ENCODE assay signal across 8 cellular contexts in genomic region chr1:109984456-109985250, GRCh38. TPM values are rescaled to one million over a fixed set of nuclear protein-coding genes. Genes with fewer than 3 reads are reported as not detected.
DNase-seq lines count a peak whose midpoint lies in the region; ATAC-seq and TF ChIP-seq lines count a peak whose summit lies in the region.

Gene AHCYL1, plus strand, starts transcription at chr1:109984765. Its CDS starts 288 bp downstream, at chr1:109985053.

- peak; percentile 85 for TF ChIP-seq EP300 in ovary (IDR thresholded peaks at IDR 0.05)

- TF ChIP-seq POLR2A in ovary (IDR thresholded peaks at IDR 0.05) (peak; percentile 99), thyroid gland (IDR thresholded peaks at IDR 0.05) (peak; percentile 90 to 99)

- H3K27ac Mint-ChIP-seq in activated naive CD8-positive, alpha-beta T cell treated with anti-CD3 and anti-CD28 coated beads, Interleukin-2, amount 10 ng/mL, durations not matched to agents 7 days and 5 days = peak within 1 kb of the TSS; percentile 95

- H3K36me3 ChIP-seq in SU-DHL-6 (ENCODE audit: low read length) (no peaks in the 10 kb centered on the region; the same call in 1 of the 2 replicates), ovary (no peaks in the 10 kb centered on the region), thyroid gland (no peaks in the 10 kb centered on the region)

- H3K36me3 Mint-ChIP-seq in activated naive CD8-positive, alpha-beta T cell treated with anti-CD3 and anti-CD28 coated beads, Interleukin-2, amount 10 ng/mL, durations not matched to agents 7 days and 5 days = peaks cover 4% of the 10 kb centered on the region

- H3F3A ChIP-seq in SU-DHL-6 (ENCODE audit: insufficient read depth) = 0 out of 2 replicates have a peak, but pooled peaks cover 4% of the 10 kb centered on the region

- TF ChIP-seq CTCF in GM12873 (IDR thresholded peaks at IDR 0.05; ENCODE audit: insufficient read depth, low read depth, low read length, missing control alignments) (peak; percentile 97), SU-DHL-6 (IDR thresholded peaks at IDR 0.05; ENCODE audit: insufficient read depth, low read length, poor library complexity, severe bottlenecking) (peak; percentile 83), ovary (IDR thresholded peaks at IDR 0.05) (peak; percentile 96 to 99 (median 99)), thyroid gland (IDR thresholded peaks at IDR 0.05) (peak; percentile 91 to 99 (median 97))

- H3K9ac ChIP-seq in SU-DHL-6 (ENCODE audit: low read length) = peak within 1 kb of the TSS; percentile 94

- peaks cover 2% of the 10 kb centered on the region for H3K27me3 Mint-ChIP-seq in activated naive CD8-positive, alpha-beta T cell treated with anti-CD3 and anti-CD28 coated beads, Interleukin-2, amount 10 ng/mL, durations not matched to agents 7 days and 5 days

- no peaks in the 10 kb centered on the region for H3K9me3 Mint-ChIP-seq in activated naive CD8-positive, alpha-beta T cell treated with anti-CD3 and anti-CD28 coated beads, Interleukin-2, amount 10 ng/mL, durations not matched to agents 7 days and 5 days

- H3K4me3 ChIP-seq in SU-DHL-6 (ENCODE audit: insufficient read depth, low read length, poor library complexity, severe bottlenecking) = peak within 1 kb of the TSS; percentile 62
- peak within 1 kb of the TSS; percentile 71 for H3K4me3 ChIP-seq in ovary
- H3K4me3 ChIP-seq in thyroid gland (replicated peaks in 1 of 3) = peak within 1 kb of the TSS; percentile 42 to 77 (median 68)

- peak; percentile 98 for ATAC-seq in HG02759 (IDR thresholded peaks at IDR 0.05; ENCODE audit: unreplicated experiment)
- peak; percentile 98 for ATAC-seq in activated naive CD8-positive, alpha-beta T cell treated with anti-CD3 and anti-CD28 coated beads, Interleukin-2, amount 10 ng/mL, durations not matched to agents 7 days and 5 days (ENCODE audit: low read depth)

- H3K27me3 ChIP-seq in SU-DHL-6 (ENCODE audit: low read length) (no peaks in the 10 kb centered on the region), ovary (no peaks in the 10 kb centered on the region), thyroid gland (no peaks in the 10 kb centered on the region)

- 0 to 1% (median 1%) methylated on average over 75 to 79 of the region's 79 CpGs for WGBS in ovary, 3 donors
- WGBS in thyroid gland, 2 donors = 0% methylated on average over 7 to 17 of the region's 79 CpGs

- H3K4me1 ChIP-seq in ovary (ENCODE audit: insufficient read depth) (peaks cover 11% of the 10 kb centered on the region), thyroid gland (peaks cover 25 to 39% of the 10 kb centered on the region in 2 donors)

- H3K9me3 ChIP-seq in SU-DHL-6 (ENCODE audit: insufficient read depth, low read length) (no peaks in the 10 kb centered on the region), ovary (no peaks in the 10 kb centered on the region), thyroid gland (no peaks in the 10 kb centered on the region)

- peak within 1 kb of the TSS; percentile 75 for H3K4me2 ChIP-seq in SU-DHL-6 (ENCODE audit: low read depth, low read length, poor library complexity, severe bottlenecking)

- POLR2A ChIA-PET in activated naive CD8-positive, alpha-beta T cell treated with anti-CD3 and anti-CD28 coated beads, Interleukin-2, amount 10 ng/mL, durations not matched to agents 7 days and 5 days (lab: Charles Lee) = interaction anchor here (0.6 to 2.8 kb wide), 18 partner anchors 23 to 438 kb away, joined by 3 to 34 read pairs (median 4); partner anchors contain the start of genes GNAI3 and STRIP1

- H3K79me2 ChIP-seq in SU-DHL-6 (ENCODE audit: insufficient read depth, low read length) = peaks cover 27% of the 10 kb centered on the region

- no peaks in the 10 kb centered on the region for H3K9me2 ChIP-seq in SU-DHL-6 (replicated peaks; ENCODE audit: insufficient read depth, low read length)

- no peaks in the 10 kb centered on the region for H4K20me1 ChIP-seq in SU-DHL-6 (ENCODE audit: low read depth, low read length)

- peak within 1 kb of the TSS; percentile 88 for H2AFZ ChIP-seq in SU-DHL-6 (ENCODE audit: low read depth, low read length, severe bottlenecking)

- peak; percentile 99 for DNase-seq in NCI-H128 (lab: John Stamatoyannopoulos, UW; ENCODE audit: unreplicated experiment)
- peak; percentile 98 for DNase-seq in activated naive CD8-positive, alpha-beta T cell treated with anti-CD3 and anti-CD28 coated beads, Interleukin-2, amount 10 ng/mL, durations not matched to agents 7 days and 5 days
- DNase-seq in head of caudate nucleus = peak; percentile 99 to 100 (median 100)
- peak; percentile 99 to 100 (median 100) for DNase-seq in ovary
- peak; percentile 100 for DNase-seq in thyroid gland

- H3K27ac ChIP-seq in SU-DHL-6 (ENCODE audit: low read depth, low read length) (no peak within 1 kb of the TSS; the same call in 1 of the 2 replicates), ovary (peak within 1 kb of the TSS; percentile 92 to 95), thyroid gland (peak within 1 kb of the TSS; percentile 93 to 98 (median 97))

- peaks cover 29% of the 10 kb centered on the region for H3K4me1 Mint-ChIP-seq in activated naive CD8-positive, alpha-beta T cell treated with anti-CD3 and anti-CD28 coated beads, Interleukin-2, amount 10 ng/mL, durations not matched to agents 7 days and 5 days

- peak within 1 kb of the TSS; percentile 98 for H3K4me3 Mint-ChIP-seq in activated naive CD8-positive, alpha-beta T cell treated with anti-CD3 and anti-CD28 coated beads, Interleukin-2, amount 10 ng/mL, durations not matched to agents 7 days and 5 days

- intact Hi-C loops in head of caudate nucleus (cut with DNase I) = loop anchor here (1.0 to 10.0 kb wide), 4 partner anchors 70 to 440 kb away; partner anchors contain the start of genes CSF1 and GNAI3
- intact Hi-C loops in ovary (cut with DNase I) = loop anchor here (2.0 to 10.0 kb wide), 11 partner anchors 57 to 442 kb away; partner anchors contain the start of gene GNAI3 (in 1 of the 4)
- intact Hi-C loops in thyroid gland (cut with DNase I) = loop anchor here (10.0 kb wide), 1 partner anchor 440 kb away; the partner anchor contains the start of gene GNAI3

RNA-seq across cellular contexts. Expression of gene AHCYL1, which starts in this region (rescaled TPM):
- 10 to 100 TPM; 53.6 to 55.4 TPM for total RNA-seq in activated naive CD8-positive, alpha-beta T cell treated with anti-CD3 and anti-CD28 coated beads, Interleukin-2, amount 10 ng/mL, durations not matched to agents 7 days and 5 days
- total RNA-seq in ovary (100 to 1,000 TPM in 2 of 7 donors, 10 to 100 TPM in 5; 41.1 to 113 (median 85.8) TPM), thyroid gland (100 to 1,000 TPM in 3 of 4 donors, 10 to 100 TPM in 1; 90.3 to 200 (median 118) TPM)
- polyA plus RNA-seq in ovary = 100 to 1,000 TPM in 1 of 2 donors, 10 to 100 TPM in 1; 41.8 to 103 TPM
